In the genomic region with DNA sequence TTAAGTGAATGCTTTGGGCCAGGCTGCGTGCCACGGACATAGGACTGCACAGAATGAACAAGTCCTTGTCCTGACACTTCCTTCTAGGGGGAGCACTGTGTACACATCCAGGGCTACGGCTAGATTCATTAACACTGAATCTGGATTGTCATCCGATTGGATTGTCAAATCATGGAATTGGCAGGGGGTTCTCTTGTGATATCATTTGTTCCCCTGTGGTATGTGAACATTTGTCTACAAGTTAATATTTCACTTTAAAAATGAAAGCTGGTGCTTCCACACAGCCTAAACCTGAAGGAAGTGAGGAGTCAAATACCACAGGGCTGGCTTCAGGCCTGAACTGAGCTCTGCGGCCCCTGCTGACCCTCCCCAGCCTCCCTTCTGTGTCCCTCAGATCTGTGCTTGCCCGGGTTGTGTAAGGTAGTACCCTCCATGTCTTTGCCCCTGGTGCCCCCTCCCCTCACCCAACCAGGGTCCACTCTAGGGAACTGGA, we compare ENCODE assay signal across 2 cellular contexts.
TF ChIP-seq lines count a peak whose summit lies in the region.

No MANE protein-coding gene starts in this region.

TF ChIP-seq in liver, 16 proteins besides CTCF, POLR2A, EP300 and RAD21 (continued from another document):
- TF ChIP-seq REST (IDR thresholded peaks at IDR 0.05) (peak; percentile 16), JUND (IDR thresholded peaks at IDR 0.05) (peak in 1 of 2 donors; percentile 41), FOXA1 (IDR thresholded peaks at IDR 0.05) (peak; percentile 15), FOXA2 (IDR thresholded peaks at IDR 0.05) (peak; percentile 63), RXRA (IDR thresholded peaks at IDR 0.05) (peak; percentile 58 to 69)
- TF ChIP-seq, protein P1, sequence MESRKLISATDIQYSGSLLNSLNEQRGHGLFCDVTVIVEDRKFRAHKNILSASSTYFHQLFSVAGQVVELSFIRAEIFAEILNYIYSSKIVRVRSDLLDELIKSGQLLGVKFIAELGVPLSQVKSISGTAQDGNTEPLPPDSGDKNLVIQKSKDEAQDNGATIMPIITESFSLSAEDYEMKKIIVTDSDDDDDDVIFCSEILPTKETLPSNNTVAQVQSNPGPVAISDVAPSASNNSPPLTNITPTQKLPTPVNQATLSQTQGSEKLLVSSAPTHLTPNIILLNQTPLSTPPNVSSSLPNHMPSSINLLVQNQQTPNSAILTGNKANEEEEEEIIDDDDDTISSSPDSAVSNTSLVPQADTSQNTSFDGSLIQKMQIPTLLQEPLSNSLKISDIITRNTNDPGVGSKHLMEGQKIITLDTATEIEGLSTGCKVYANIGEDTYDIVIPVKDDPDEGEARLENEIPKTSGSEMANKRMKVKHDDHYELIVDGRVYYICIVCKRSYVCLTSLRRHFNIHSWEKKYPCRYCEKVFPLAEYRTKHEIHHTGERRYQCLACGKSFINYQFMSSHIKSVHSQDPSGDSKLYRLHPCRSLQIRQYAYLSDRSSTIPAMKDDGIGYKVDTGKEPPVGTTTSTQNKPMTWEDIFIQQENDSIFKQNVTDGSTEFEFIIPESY (IDR thresholded peaks at IDR 0.05): no peak

TF ChIP-seq in HepG2, 621 proteins besides CTCF, POLR2A, EP300 and RAD21 (continued from another document):
- TF ChIP-seq, protein P2, sequence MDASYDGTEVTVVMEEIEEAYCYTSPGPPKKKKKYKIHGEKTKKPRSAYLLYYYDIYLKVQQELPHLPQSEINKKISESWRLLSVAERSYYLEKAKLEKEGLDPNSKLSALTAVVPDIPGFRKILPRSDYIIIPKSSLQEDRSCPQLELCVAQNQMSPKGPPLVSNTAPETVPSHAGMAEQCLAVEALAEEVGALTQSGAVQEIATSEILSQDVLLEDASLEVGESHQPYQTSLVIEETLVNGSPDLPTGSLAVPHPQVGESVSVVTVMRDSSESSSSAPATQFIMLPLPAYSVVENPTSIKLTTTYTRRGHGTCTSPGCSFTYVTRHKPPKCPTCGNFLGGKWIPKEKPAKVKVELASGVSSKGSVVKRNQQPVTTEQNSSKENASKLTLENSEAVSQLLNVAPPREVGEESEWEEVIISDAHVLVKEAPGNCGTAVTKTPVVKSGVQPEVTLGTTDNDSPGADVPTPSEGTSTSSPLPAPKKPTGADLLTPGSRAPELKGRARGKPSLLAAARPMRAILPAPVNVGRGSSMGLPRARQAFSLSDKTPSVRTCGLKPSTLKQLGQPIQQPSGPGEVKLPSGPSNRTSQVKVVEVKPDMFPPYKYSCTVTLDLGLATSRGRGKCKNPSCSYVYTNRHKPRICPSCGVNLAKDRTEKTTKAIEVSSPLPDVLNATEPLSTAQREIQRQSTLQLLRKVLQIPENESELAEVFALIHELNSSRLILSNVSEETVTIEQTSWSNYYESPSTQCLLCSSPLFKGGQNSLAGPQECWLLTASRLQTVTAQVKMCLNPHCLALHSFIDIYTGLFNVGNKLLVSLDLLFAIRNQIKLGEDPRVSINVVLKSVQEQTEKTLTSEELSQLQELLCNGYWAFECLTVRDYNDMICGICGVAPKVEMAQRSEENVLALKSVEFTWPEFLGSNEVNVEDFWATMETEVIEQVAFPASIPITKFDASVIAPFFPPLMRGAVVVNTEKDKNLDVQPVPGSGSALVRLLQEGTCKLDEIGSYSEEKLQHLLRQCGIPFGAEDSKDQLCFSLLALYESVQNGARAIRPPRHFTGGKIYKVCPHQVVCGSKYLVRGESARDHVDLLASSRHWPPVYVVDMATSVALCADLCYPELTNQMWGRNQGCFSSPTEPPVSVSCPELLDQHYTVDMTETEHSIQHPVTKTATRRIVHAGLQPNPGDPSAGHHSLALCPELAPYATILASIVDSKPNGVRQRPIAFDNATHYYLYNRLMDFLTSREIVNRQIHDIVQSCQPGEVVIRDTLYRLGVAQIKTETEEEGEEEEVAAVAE (CRISPR knock-in tag; IDR thresholded peaks at IDR 0.05; ENCODE audit: borderline replicate concordance): no peak
- TF ChIP-seq ZNF776 (CRISPR knock-in tag; IDR thresholded peaks at IDR 0.05): no peak
- TF ChIP-seq ZNF451 (CRISPR knock-in tag; IDR thresholded peaks at IDR 0.05): no peak
- no peak for TF ChIP-seq TGIF2 (CRISPR knock-in tag; IDR thresholded peaks at IDR 0.05)
- no peak for TF ChIP-seq SP1 (IDR thresholded peaks at IDR 0.05)
- no peak for TF ChIP-seq SP1 (CRISPR knock-in tag; IDR thresholded peaks at IDR 0.05)
- no peak for TF ChIP-seq ZBTB2 (CRISPR knock-in tag; IDR thresholded peaks at IDR 0.05; ENCODE audit: low read depth)
- TF ChIP-seq KDM3A (CRISPR knock-in tag; IDR thresholded peaks at IDR 0.05; ENCODE audit: low read depth): no peak
- TF ChIP-seq ZNF782 (CRISPR knock-in tag; IDR thresholded peaks at IDR 0.05; ENCODE audit: borderline replicate concordance): no peak
- no peak for TF ChIP-seq ZNF362 (CRISPR knock-in tag; IDR thresholded peaks at IDR 0.05; ENCODE audit: borderline replicate concordance)
TF ChIP-seq in HepG2: peak in this region for 0.
